22 cellular contexts compared by ENCODE assay signal in the genomic region with DNA sequence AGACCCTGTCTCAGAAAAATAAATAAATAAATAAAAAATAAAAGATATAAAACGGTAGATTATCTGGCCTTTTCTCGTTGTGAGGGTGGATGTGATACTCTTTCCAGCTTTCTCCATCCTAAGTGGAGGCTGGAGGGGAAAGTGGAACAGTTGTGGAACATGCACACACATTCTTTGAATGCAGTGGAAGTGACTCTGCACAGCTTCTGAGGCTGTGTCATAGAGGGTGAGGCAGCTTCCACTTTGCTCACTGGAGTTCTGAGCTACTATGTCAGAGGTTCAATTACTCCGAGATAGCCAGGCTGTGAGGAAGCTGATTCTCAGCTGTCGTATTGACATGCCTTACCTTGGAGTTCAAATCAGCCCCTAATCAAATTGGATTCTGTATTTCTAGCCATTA.
A peak's percentile ranks its signal among the peaks of the same experiment; 100 is the strongest.
DNase-seq lines count a peak whose midpoint lies in the region; ATAC-seq and TF ChIP-seq lines count a peak whose summit lies in the region.
"Had no signal": no experiment of that assay in that cellular context is flagged by ENCODE, and none has a peak within 500 bp of the region (broad histone marks: within the 10 kb centered on the region; RNA-seq: fewer than 3 reads in every experiment).

No MANE protein-coding gene starts in this region.

- intact Hi-C loops in activated CD4-positive, alpha-beta T cell treated with anti-CD3 and anti-CD28 coated beads for 36 hours (cut with DNase I, micrococcal nuclease) = no loop called here

- no peak overlapping the region for H3K27ac Mint-ChIP-seq in activated CD4-positive, alpha-beta T cell treated with anti-CD3 and anti-CD28 coated beads for 36 hours

- no peak for TF ChIP-seq POLR2A in gastroesophageal sphincter (IDR thresholded peaks at IDR 0.05)

- H3K36me3 ChIP-seq in hepatocyte (replicated peaks; ENCODE audit: insufficient read depth, low read depth) (no peaks in the 10 kb centered on the region), gastroesophageal sphincter (no peaks in the 10 kb centered on the region)
- H3K36me3 ChIP-seq: ascending aorta, esophagus muscularis mucosa, stomach, uterus had no signal

- H3K4me1 ChIP-seq in hepatocyte (ENCODE audit: insufficient read depth) (no peaks in the 10 kb centered on the region), gastroesophageal sphincter (no peaks in the 10 kb centered on the region)
- H3K4me1 ChIP-seq: ascending aorta, stomach, uterus had no signal

- no peak for TF ChIP-seq CTCF in AG04450 (IDR thresholded peaks at IDR 0.05; ENCODE audit: low read depth, low read length)
- TF ChIP-seq CTCF in cardiac fibroblast (IDR thresholded peaks at IDR 0.05; ENCODE audit: low read depth, low read length) = no peak
- TF ChIP-seq CTCF in hepatocyte (IDR thresholded peaks at IDR 0.05; ENCODE audit: poor library complexity) = no peak
- no peak for TF ChIP-seq CTCF in gastroesophageal sphincter (IDR thresholded peaks at IDR 0.05)

- no peak overlapping the region for H2AFZ ChIP-seq in hepatocyte

- no peak overlapping the region for H3K4me3 ChIP-seq in AG04450 (ENCODE audit: low read depth, low read length)
- H3K4me3 ChIP-seq in cardiac fibroblast (replicated peaks in 1 of 2; ENCODE audit: low read depth in 2 of 2, low read length in 2 of 2) = no peak overlapping the region
- H3K4me3 ChIP-seq in hepatocyte = no peak overlapping the region
- no peak overlapping the region for H3K4me3 ChIP-seq in gastroesophageal sphincter
- H3K4me3 ChIP-seq: ascending aorta, esophagus muscularis mucosa, GM12878, stomach, uterus had no signal

- CTCF ChIA-PET in AG04450 (lab: Charles Lee) = interaction anchor here (0.5 kb wide), 1 partner anchor 30 kb away, joined by 3 read pairs; no protein-coding TSS in a partner anchor
- CTCF ChIA-PET in activated CD4-positive, alpha-beta T cell treated with anti-CD3 and anti-CD28 coated beads for 36 hours (lab: Charles Lee) = interaction anchor here (0.6 kb wide), 1 partner anchor 101 kb away, joined by 3 read pairs; no protein-coding TSS in a partner anchor

- H3K4me1 Mint-ChIP-seq in activated CD4-positive, alpha-beta T cell treated with anti-CD3 and anti-CD28 coated beads for 36 hours = no peaks in the 10 kb centered on the region

- peaks cover 5% of the 10 kb centered on the region for H3K9me3 Mint-ChIP-seq in activated CD4-positive, alpha-beta T cell treated with anti-CD3 and anti-CD28 coated beads for 36 hours (ENCODE audit: low read depth)

- no peaks in the 10 kb centered on the region for H3K36me3 Mint-ChIP-seq in activated CD4-positive, alpha-beta T cell treated with anti-CD3 and anti-CD28 coated beads for 36 hours (ENCODE audit: low read depth)

- peaks cover 2% of the 10 kb centered on the region for H3K27me3 Mint-ChIP-seq in activated CD4-positive, alpha-beta T cell treated with anti-CD3 and anti-CD28 coated beads for 36 hours

- H3K9me3 ChIP-seq in AG04450 (ENCODE audit: control insufficient read depth, insufficient read depth, low read length) (no peaks in the 10 kb centered on the region; the same call in 1 of the 2 replicates), hepatocyte (ENCODE audit: low read depth) (no peaks in the 10 kb centered on the region), gastroesophageal sphincter (peaks cover 0 to 11% (median 0%) of the 10 kb centered on the region in 3 donors)
- H3K9me3 ChIP-seq: uterus had no signal

- H3K27ac ChIP-seq in AG04450 (ENCODE audit: low read depth, low read length) (peak overlapping the region; percentile 31), hepatocyte (peak overlapping the region; percentile 15), gastroesophageal sphincter (no peak overlapping the region)
- H3K27ac ChIP-seq: ascending aorta, esophagus muscularis mucosa, stomach, uterus had no signal

- H3K27me3 ChIP-seq in AG04450 (ENCODE audit: control insufficient read depth, insufficient read depth, low read length) (peaks cover 3% of the 10 kb centered on the region), hepatocyte (no peaks in the 10 kb centered on the region), gastroesophageal sphincter (no peaks in the 10 kb centered on the region)
- H3K27me3 ChIP-seq: ascending aorta, esophagus muscularis mucosa, stomach, uterus had no signal

- POLR2A ChIA-PET in AG04450 (lab: Yijun Ruan, JAX) = interaction anchor here (1.2 kb wide), 1 partner anchor 100 kb away, joined by 4 read pairs; no protein-coding TSS in a partner anchor
- POLR2A ChIA-PET in activated CD4-positive, alpha-beta T cell treated with anti-CD3 and anti-CD28 coated beads for 36 hours (lab: Charles Lee) = no interaction called here

- no peaks in the 10 kb centered on the region for H3K79me2 ChIP-seq in hepatocyte

- no peak for ATAC-seq in activated CD4-positive, alpha-beta T cell treated with anti-CD3 and anti-CD28 coated beads for 36 hours
- ATAC-seq in gastroesophageal sphincter = no peak
- ATAC-seq: GM12878, sciatic nerve had no signal

- H3K9me2 ChIP-seq in hepatocyte (replicated peaks; ENCODE audit: insufficient read depth) = no peaks in the 10 kb centered on the region

- DNase-seq in AG04450 (ENCODE audit: low read depth, low spot score) = peak; percentile 32
- DNase-seq in HS-5 (ENCODE audit: low read depth) = peak; percentile 53
- peak; percentile 43 to 81 for DNase-seq in cardiac fibroblast (ENCODE audit: low read depth in 2 of 2)
- DNase-seq in hepatocyte (ENCODE audit: low spot score) = no peak
- DNase-seq in activated CD4-positive, alpha-beta T cell treated with anti-CD3 and anti-CD28 coated beads for 36 hours = no peak
- no peak for DNase-seq in NCI-H526 treated with DMSO at 0.1 percent for 48 hours (lab: John Stamatoyannopoulos, UW)
- no peak for DNase-seq in GM19238 (ENCODE audit: insufficient read length, low spot score)
- DNase-seq: ACHN; activated CD4-positive, alpha-beta T cell treated with anti-CD3 and anti-CD28 coated beads for 1 hour; activated gamma-delta T cell treated with Interleukin-2 at 50 U/mL for 16 hours; NCI-H187 treated with DMSO at 0.1 percent for 48 hours; NCI-H510A treated with DMSO at 0.1 percent for 48 hours; occipital lobe; stimulated activated CD4-positive, alpha-beta T cell treated with anti-CD3 and anti-CD28 coated beads, Interleukin-1b, Interleukin-23, amount 100 ng/mL, for 48 hours; stomach; T1000; uterus had no signal

- no peak overlapping the region for H3K4me3 Mint-ChIP-seq in activated CD4-positive, alpha-beta T cell treated with anti-CD3 and anti-CD28 coated beads for 36 hours

- no peak for TF ChIP-seq EP300 in gastroesophageal sphincter (IDR thresholded peaks at IDR 0.05)

- no peak overlapping the region for H3K4me2 ChIP-seq in hepatocyte

- no peaks in the 10 kb centered on the region for H4K20me1 ChIP-seq in hepatocyte (ENCODE audit: insufficient read depth, poor library complexity, severe bottlenecking)

- 87% methylated on average over 4 of the region's 4 CpGs for WGBS in hepatocyte (ENCODE audit: low lambda C conversion rate, missing lambda C conversion rate)
- WGBS in gastroesophageal sphincter (ENCODE audit: low coverage in 1 of 2), 2 donors = 60 to 95% methylated on average over 3 of the region's 4 CpGs

Comparison
In these comparisons a context has a peak if more than half of its experiments do, and no peak if none do; other contexts are left out.
1. DNase-seq: peak in AG04450 (single experiment), HS-5 (single experiment) and cardiac fibroblast (2 of 2); none in hepatocyte (single experiment), activated CD4-positive, alpha-beta T cell treated with anti-CD3 and anti-CD28 coated beads for 36 hours (single experiment), NCI-H526 treated with DMSO at 0.1 percent for 48 hours (single experiment) and GM19238 (single experiment).
2. H3K27ac ChIP-seq: peak in AG04450 (single experiment) and hepatocyte (single experiment); none in gastroesophageal sphincter (0 of 4).